In the genomic region with DNA sequence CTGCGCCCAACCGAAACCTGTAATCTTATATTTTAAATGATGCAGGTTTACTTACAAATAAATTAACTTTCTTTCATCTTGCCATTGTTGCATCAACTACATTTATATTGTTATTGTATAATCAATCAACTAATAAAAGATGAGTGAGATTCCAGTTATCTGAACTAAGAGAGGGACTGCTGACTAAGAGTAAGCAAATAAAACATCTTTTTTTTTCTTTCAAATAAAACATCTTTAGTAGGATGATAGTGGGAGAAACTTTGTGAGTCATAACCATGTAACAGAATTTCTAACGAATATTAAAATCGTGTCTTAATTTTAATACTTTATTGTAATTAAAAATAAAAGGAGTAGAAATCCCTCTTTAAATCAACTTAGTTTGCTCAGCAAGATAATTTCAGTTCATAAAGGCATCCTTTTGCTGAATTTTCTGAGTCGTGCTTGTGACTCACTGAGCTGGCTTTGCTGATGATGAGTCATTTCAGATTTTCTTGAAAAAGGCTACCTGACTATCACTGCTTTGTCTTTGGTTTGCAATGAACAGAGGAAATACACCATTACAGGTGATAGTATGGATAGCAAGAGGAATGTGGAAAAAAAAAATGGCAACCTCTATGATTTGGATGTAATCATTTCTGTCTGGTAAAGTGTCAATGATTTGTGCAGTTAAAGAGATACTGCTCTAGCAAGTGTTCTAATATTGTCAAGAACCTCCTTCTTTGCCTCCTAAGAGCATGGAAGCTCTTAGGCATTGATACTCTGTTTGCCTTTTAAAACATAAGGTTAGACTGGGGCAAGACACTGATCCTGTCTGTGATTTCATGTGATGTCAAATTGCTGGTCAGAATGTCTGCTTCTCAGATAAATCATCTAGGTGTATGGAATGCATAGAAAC, we compare ENCODE assay signal across 15 cellular contexts.
DNase-seq lines count a peak whose midpoint lies in the region; ATAC-seq, FAIRE-seq and TF ChIP-seq lines count a peak whose summit lies in the region.
"Had no signal": no experiment of that assay in that cellular context is flagged by ENCODE, and none has a peak within 500 bp of the region (broad histone marks: within the 10 kb centered on the region; RNA-seq: fewer than 3 reads in every experiment).

No MANE protein-coding gene starts in this region.

- no peak overlapping the region for H3K56ac ChIP-seq in mesendoderm (ENCODE audit: low read length)

- no peak overlapping the region for H3K27ac ChIP-seq in mesendoderm (ENCODE audit: low read depth, low read length)
- H3K27ac ChIP-seq in prostate gland: no peak overlapping the region
- H3K27ac ChIP-seq: cardiac muscle cell, spleen had no signal

- H3K23ac ChIP-seq in mesendoderm (ENCODE audit: low read length): no peak overlapping the region

- H3K4me2 ChIP-seq in mesendoderm (ENCODE audit: low read length): no peak overlapping the region

- no peak overlapping the region for H3K18ac ChIP-seq in mesendoderm (ENCODE audit: low read length)

- no peak overlapping the region for H4K5ac ChIP-seq in mesendoderm (ENCODE audit: low read length)

- intact Hi-C loops in prostate gland (cut with DNase I): no loop called here

- H2BK15ac ChIP-seq in mesendoderm (replicated peaks; ENCODE audit: low read depth): no peak overlapping the region

- H2BK120ac ChIP-seq in mesendoderm (ENCODE audit: low read depth, low read length): no peak overlapping the region

- H3K9ac ChIP-seq in mesendoderm (ENCODE audit: low read length): no peak overlapping the region

- H3K79me1 ChIP-seq in mesendoderm (ENCODE audit: low read length): no peaks in the 10 kb centered on the region

- H3K36me3 ChIP-seq in bronchial epithelial cell (ENCODE audit: control insufficient read depth, insufficient read depth, low read length): no peaks in the 10 kb centered on the region
- H3K36me3 ChIP-seq in mesendoderm (ENCODE audit: control insufficient read depth, insufficient read depth, low read length): no peaks in the 10 kb centered on the region
- no peaks in the 10 kb centered on the region for H3K36me3 ChIP-seq in prostate gland
- H3K36me3 ChIP-seq: cardiac muscle cell, spleen had no signal

- H2BK5ac ChIP-seq in mesendoderm (ENCODE audit: low read length): no peak overlapping the region

- no peaks in the 10 kb centered on the region for H3K4me1 ChIP-seq in mesendoderm (ENCODE audit: control insufficient read depth, low read depth, low read length)
- no peaks in the 10 kb centered on the region for H3K4me1 ChIP-seq in prostate gland (replicated peaks)
- H3K4me1 ChIP-seq: spleen had no signal

- TF ChIP-seq POLR2A in prostate gland (IDR thresholded peaks at IDR 0.05): no peak

- H3K4me3 ChIP-seq in bronchial epithelial cell (ENCODE audit: low read depth, low read length) (no peak overlapping the region), mesendoderm (ENCODE audit: low read length) (no peak overlapping the region), prostate gland (no peak overlapping the region)
- H3K4me3 ChIP-seq: cardiac muscle cell, spleen had no signal

- H3K79me2 ChIP-seq in mesendoderm (ENCODE audit: control insufficient read depth, insufficient read depth, low read length): no peaks in the 10 kb centered on the region

- TF ChIP-seq CTCF in bronchial epithelial cell (IDR thresholded peaks at IDR 0.05; ENCODE audit: insufficient read depth, low read length, severe bottlenecking) (no peak), prostate gland (IDR thresholded peaks at IDR 0.05) (no peak)

- H3K9me3 ChIP-seq in prostate gland: no peaks in the 10 kb centered on the region

- DNase-seq in Daoy (ENCODE audit: low read depth): peak; percentile 45
- DNase-seq in M059J (ENCODE audit: low read depth): peak; percentile 5
- DNase-seq in bronchial epithelial cell (ENCODE audit: low read depth): peak; percentile 72
- peak; percentile 34 for DNase-seq in mesendoderm
- DNase-seq in central memory CD4-positive, alpha-beta T cell: no peak
- DNase-seq in prostate gland (ENCODE audit: low spot score): no peak
- DNase-seq in retina: no peak
- DNase-seq: activated CD4-positive, alpha-beta T cell treated with anti-CD3 and anti-CD28 coated beads, Interleukin-2, amount 50 U/mL, for 4 hours; HCEC 1CT; NCI-H1105; NCI-H446; spleen; substantia nigra had no signal

- FAIRE-seq in bronchial epithelial cell (lab: Jason Lieb, UNC): no peak

- H3K27me3 ChIP-seq in bronchial epithelial cell (ENCODE audit: control insufficient read depth, insufficient read depth, low read length) (no peaks in the 10 kb centered on the region), mesendoderm (ENCODE audit: insufficient read depth, low read length, poor library complexity) (no peaks in the 10 kb centered on the region), prostate gland (replicated peaks; ENCODE audit: insufficient read depth) (no peaks in the 10 kb centered on the region)
- H3K27me3 ChIP-seq: cardiac muscle cell, spleen had no signal

- H4K8ac ChIP-seq in mesendoderm (ENCODE audit: low read depth, low read length): no peak overlapping the region

- no peak overlapping the region for H2AK5ac ChIP-seq in mesendoderm (ENCODE audit: low read length)

- no peak overlapping the region for H3K4ac ChIP-seq in mesendoderm (ENCODE audit: low read depth, low read length)

- no peak for ATAC-seq in HG03280 (IDR thresholded peaks at IDR 0.05; ENCODE audit: unreplicated experiment)

- no CpG with 5 or more reads among the region's 5 CpGs for whole genome bisulfite sequencing in mesendoderm (ENCODE audit: extremely low coverage, insufficient coverage, low lambda C conversion rate)
- WGBS in prostate gland: 60% methylated on average over 5 of the region's 5 CpGs

Comparison
In these comparisons a context has a peak if more than half of its experiments do, and no peak if none do; other contexts are left out.
1. DNase-seq: peak in Daoy (single experiment), M059J (single experiment), bronchial epithelial cell (single experiment) and mesendoderm (single experiment); none in central memory CD4-positive, alpha-beta T cell (single experiment), prostate gland (single experiment) and retina (single experiment).